Comparison of ENCODE assay signal across 14 cellular contexts in the genomic region with DNA sequence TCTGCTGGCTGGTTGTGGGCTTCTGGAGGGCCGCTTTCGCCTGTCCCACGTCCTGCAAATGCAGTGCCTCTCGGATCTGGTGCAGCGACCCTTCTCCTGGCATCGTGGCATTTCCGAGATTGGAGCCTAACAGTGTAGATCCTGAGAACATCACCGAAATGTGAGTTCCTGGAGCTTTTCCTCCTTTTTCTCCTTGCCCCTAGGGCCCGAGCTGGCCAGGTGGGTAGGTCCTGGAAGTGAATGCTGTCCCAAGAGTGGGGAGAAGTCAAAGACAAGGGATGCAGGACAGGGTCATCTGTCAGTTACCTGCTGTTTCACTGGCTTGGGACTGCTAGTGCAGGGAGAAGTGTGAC. TPM values are rescaled to one million over a fixed set of nuclear protein-coding genes. Genes with fewer than 3 reads are reported as not detected.
DNase-seq lines count a peak whose midpoint lies in the region; ATAC-seq and TF ChIP-seq lines count a peak whose summit lies in the region.
"Had no signal": no experiment of that assay in that cellular context is flagged by ENCODE, and none has a peak within 500 bp of the region (broad histone marks: within the 10 kb centered on the region; RNA-seq: fewer than 3 reads in every experiment).

No MANE protein-coding gene starts in this region.

- H3K36me3 ChIP-seq in muscle layer of duodenum (ENCODE audit: control insufficient read depth in 1 of 2, insufficient read depth in 2 of 2, low read length in 2 of 2) (no peaks in the 10 kb centered on the region), testis (ENCODE audit: low read depth, missing control alignments) (no peaks in the 10 kb centered on the region)

- H3K27me3 Mint-ChIP-seq in activated CD4-positive, alpha-beta T cell treated with anti-CD3 and anti-CD28 coated beads for 36 hours, result peaks cover 50% of the 10 kb centered on the region

- WGBS in testis, 2 donors, result 27 to 33% methylated on average over 9 of the region's 9 CpGs

- H3K27me3 ChIP-seq in dorsolateral prefrontal cortex, result no peaks in the 10 kb centered on the region
- peaks cover 18% of the 10 kb centered on the region for H3K27me3 ChIP-seq in muscle layer of duodenum (ENCODE audit: low read depth, low read length)
- no peaks in the 10 kb centered on the region for H3K27me3 ChIP-seq in testis

- peak overlapping the region; percentile 53 for H3K4me3 Mint-ChIP-seq in activated CD4-positive, alpha-beta T cell treated with anti-CD3 and anti-CD28 coated beads for 36 hours

- H3K4me1 ChIP-seq in muscle layer of duodenum (ENCODE audit: control insufficient read depth in 1 of 2, insufficient read depth in 2 of 2, low read length in 2 of 2), result peaks cover 0 to 36% of the 10 kb centered on the region in 2 donors
- H3K4me1 ChIP-seq in testis, result peaks cover 10% of the 10 kb centered on the region

- CTCF ChIA-PET in activated CD4-positive, alpha-beta T cell treated with anti-CD3 and anti-CD28 coated beads for 36 hours (lab: Charles Lee), result no interaction called here

- no peak for DNase-seq in activated CD4-positive, alpha-beta T cell treated with anti-CD3 and anti-CD28 coated beads for 36 hours
- no peak for DNase-seq in activated CD4-positive, alpha-beta T cell treated with anti-CD3 and anti-CD28 coated beads, Interleukin-2, amount 50 U/mL, for 4 hours
- DNase-seq in dorsolateral prefrontal cortex (no peak), testis (no peak), retina (no peak), NCI-H748 (lab: John Stamatoyannopoulos, UW; ENCODE audit: unreplicated experiment) (no peak), DMS 273 (lab: John Stamatoyannopoulos, UW; ENCODE audit: unreplicated experiment) (no peak)
- DNase-seq: activated CD8-positive, alpha-beta memory T cell treated with anti-CD3 and anti-CD28 coated beads, Interleukin-2, amount 50 U/mL, for 4 hours; DMS79; NCI-H1417 treated with DMSO at 0.1 percent for 48 hours had no signal

- H3K4me3 ChIP-seq in dorsolateral prefrontal cortex, result peak overlapping the region; percentile 65 to 90 (median 81)
- peak overlapping the region; percentile 32 to 87 for H3K4me3 ChIP-seq in muscle layer of duodenum (ENCODE audit: low read depth in 1 of 2, low read length in 2 of 2)
- peak overlapping the region; percentile 49 to 57 for H3K4me3 ChIP-seq in testis

- H3K9me3 Mint-ChIP-seq in activated CD4-positive, alpha-beta T cell treated with anti-CD3 and anti-CD28 coated beads for 36 hours (ENCODE audit: low read depth), result no peaks in the 10 kb centered on the region

- H3K9me3 ChIP-seq in muscle layer of duodenum (ENCODE audit: control insufficient read depth in 1 of 2, low read length in 2 of 2) (no peaks in the 10 kb centered on the region), testis (no peaks in the 10 kb centered on the region)

- no peak overlapping the region for H3K27ac Mint-ChIP-seq in activated CD4-positive, alpha-beta T cell treated with anti-CD3 and anti-CD28 coated beads for 36 hours

- intact Hi-C loops in activated CD4-positive, alpha-beta T cell treated with anti-CD3 and anti-CD28 coated beads for 36 hours (cut with DNase I, micrococcal nuclease), result no loop called here
- intact Hi-C loops in dorsolateral prefrontal cortex (cut with DNase I), result loop anchor here (5.0 to 10.0 kb wide), 2 partner anchors 282 to 944 kb away; no protein-coding TSS in a partner anchor
- intact Hi-C loops in testis (cut with DNase I; ENCODE audit: low total_unique reads), result no loop called here

- TF ChIP-seq CTCF in dorsolateral prefrontal cortex (IDR thresholded peaks at IDR 0.05 in 54 of 56, conservative IDR thresholded peaks at IDR 0.05 in 2 of 56; ENCODE audit: low read depth in 1 of 56, partially characterized antibody in 56 of 56) (peak in 2 of 56 donors; percentile 2 to 5), testis (IDR thresholded peaks at IDR 0.05) (no peak)

- POLR2A ChIA-PET in activated CD4-positive, alpha-beta T cell treated with anti-CD3 and anti-CD28 coated beads for 36 hours (lab: Charles Lee), result no interaction called here

- no peak for ATAC-seq in activated CD4-positive, alpha-beta T cell treated with anti-CD3 and anti-CD28 coated beads for 36 hours

- H3K27ac ChIP-seq in dorsolateral prefrontal cortex (peak overlapping the region; percentile 82 to 99 (median 97)), muscle layer of duodenum (ENCODE audit: low read length) (no peak overlapping the region), testis (peak overlapping the region; percentile 23 to 37)

- H3K36me3 Mint-ChIP-seq in activated CD4-positive, alpha-beta T cell treated with anti-CD3 and anti-CD28 coated beads for 36 hours (ENCODE audit: low read depth), result no peaks in the 10 kb centered on the region

- TF ChIP-seq POLR2A in testis (IDR thresholded peaks at IDR 0.05), result no peak

- peaks cover 15% of the 10 kb centered on the region for H3K4me1 Mint-ChIP-seq in activated CD4-positive, alpha-beta T cell treated with anti-CD3 and anti-CD28 coated beads for 36 hours

RNA-seq across cellular contexts. Expression of gene NTRK2, which starts 1.2 kb away (rescaled TPM):
- 1 to 10 TPM; 1.8 TPM for total RNA-seq in activated CD4-positive, alpha-beta T cell treated with anti-CD3 and anti-CD28 coated beads for 36 hours
- 100 to 1,000 TPM; 245 to 827 (median 463) TPM for total RNA-seq in dorsolateral prefrontal cortex
- 1 to 10 TPM; 5.3 to 5.6 TPM for total RNA-seq in testis
- polyA plus RNA-seq in testis (ENCODE audit: insufficient read depth, low read depth, low replicate concordance), result 10.8 TPM
- total RNA-seq: A172, fibroblast of villous mesenchyme, HT1080 had no signal

Comparison
In these comparisons a context has a peak if more than half of its experiments do, and no peak if none do; other contexts are left out.
1. RNA of gene NTRK2, which starts 1.2 kb away (total RNA-seq): 245 to 827 TPM in dorsolateral prefrontal cortex; 5.3 to 5.6 TPM in testis and 1.8 TPM in activated CD4-positive, alpha-beta T cell treated with anti-CD3 and anti-CD28 coated beads for 36 hours; every median in the first group is over 10 times any median in the second.
2. intact Hi-C loops: an anchor here in dorsolateral prefrontal cortex (5.0 to 10.0 kb wide); none called in activated CD4-positive, alpha-beta T cell treated with anti-CD3 and anti-CD28 coated beads for 36 hours and testis.
3. Peak in every context shown above with its lines, with median percentiles within 50 percentile points of each other: H3K4me3 ChIP-seq.